8 cellular contexts compared by ENCODE assay signal in genomic region chr5:138178516-138179276, GRCh38. TPM values are rescaled to one million over a fixed set of nuclear protein-coding genes. Genes with fewer than 3 reads are reported as not detected.
DNase-seq lines count a peak whose midpoint lies in the region; ATAC-seq, FAIRE-seq and TF ChIP-seq lines count a peak whose summit lies in the region.

BRD8 (minus strand) TSS chr5:138178630; CDS start chr5:138178614, 16 bp downstream.
KIF20A (plus strand) TSS chr5:138179112; CDS start chr5:138179681, 569 bp downstream.

- FAIRE-seq in islet of Langerhans (lab: Jason Lieb, UNC) = peak; percentile 86

- no peaks in the 10 kb centered on the region for H3K27me3 Mint-ChIP-seq in activated B cell treated with CpG ODN at 0.5 μM for 24 hours

- CTCF ChIA-PET in activated B cell treated with CpG ODN at 0.5 μM for 24 hours (lab: Charles Lee) = interaction anchor here (0.7 to 1.6 kb wide), 5 partner anchors 110 to 427 kb away, joined by 3 to 7 read pairs (median 3); partner anchors contain the start of gene KDM3B

- POLR2A ChIA-PET in activated B cell treated with CpG ODN at 0.5 μM for 24 hours (lab: Charles Lee) = interaction anchor here (0.6 to 2.4 kb wide), 8 partner anchors 34 to 425 kb away, joined by 3 to 25 read pairs (median 10); partner anchors contain the start of genes CDC23, ETF1, FAM53C and HNRNPA0

- no peaks in the 10 kb centered on the region for H3K9me3 Mint-ChIP-seq in activated B cell treated with CpG ODN at 0.5 μM for 24 hours

- H3K4me3 Mint-ChIP-seq in activated B cell treated with CpG ODN at 0.5 μM for 24 hours = no peak within 1 kb of the TSS

- intact Hi-C loops in activated B cell treated with CpG ODN at 0.5 μM for 24 hours (cut with micrococcal nuclease) = loop anchor here (1.0 to 2.0 kb wide), 11 partner anchors 35 to 424 kb away; partner anchors contain the start of genes CDC23, CDC25C, EGR1 and ETF1

- ATAC-seq in GM19035 (IDR thresholded peaks at IDR 0.05; ENCODE audit: unreplicated experiment) (peak; percentile 86), HG03342 (IDR thresholded peaks at IDR 0.05; ENCODE audit: unreplicated experiment) (peak; percentile 85), activated B cell treated with CpG ODN at 0.5 μM for 24 hours (ENCODE audit: low read depth) (peak; percentile 93)

- peaks cover 15% of the 10 kb centered on the region for H3K36me3 Mint-ChIP-seq in activated B cell treated with CpG ODN at 0.5 μM for 24 hours (ENCODE audit: low read depth)

- no peak within 1 kb of the TSS for H3K27ac Mint-ChIP-seq in activated B cell treated with CpG ODN at 0.5 μM for 24 hours

- DNase-seq in AG20443 (ENCODE audit: low spot score) (peak; percentile 97), NCI-H345 treated with DMSO at 0.1 percent for 48 hours (lab: John Stamatoyannopoulos, UW; ENCODE audit: unreplicated experiment) (peak; percentile 99), activated B cell treated with CpG ODN at 0.5 μM for 24 hours (peak; percentile 69), cerebellar cortex (ENCODE audit: low spot score) (peak; percentile 98)
- DNase-seq in stimulated activated CD4-positive, alpha-beta T cell treated with anti-CD3 and anti-CD28 coated beads, Interleukin-12 subunit alpha, Interleukin-12 subunit beta, amount 100 ng/mL, for 4 hours = peak; percentile 83

- peaks cover 4% of the 10 kb centered on the region for H3K4me1 Mint-ChIP-seq in activated B cell treated with CpG ODN at 0.5 μM for 24 hours

- no peak for TF ChIP-seq CTCF in activated B cell treated with CpG ODN at 0.5 μM for 24 hours (IDR thresholded peaks at IDR 0.05)

RNA-seq across cellular contexts. Expression of gene BRD8, which starts in this region (rescaled TPM):
- 63.5 and 77.8 TPM in 2 replicates for total RNA-seq in activated B cell treated with CpG ODN at 0.5 μM for 24 hours

RNA-seq across cellular contexts. Expression of gene KIF20A, which starts in this region (rescaled TPM):
- total RNA-seq in activated B cell treated with CpG ODN at 0.5 μM for 24 hours = 0.40 and 0.44 TPM in 2 replicates

Comparison
In these comparisons a context has a peak if more than half of its experiments do, and no peak if none do; other contexts are left out.
1. Peak in every context shown above with its lines: DNase-seq and ATAC-seq.